In the genomic region with DNA sequence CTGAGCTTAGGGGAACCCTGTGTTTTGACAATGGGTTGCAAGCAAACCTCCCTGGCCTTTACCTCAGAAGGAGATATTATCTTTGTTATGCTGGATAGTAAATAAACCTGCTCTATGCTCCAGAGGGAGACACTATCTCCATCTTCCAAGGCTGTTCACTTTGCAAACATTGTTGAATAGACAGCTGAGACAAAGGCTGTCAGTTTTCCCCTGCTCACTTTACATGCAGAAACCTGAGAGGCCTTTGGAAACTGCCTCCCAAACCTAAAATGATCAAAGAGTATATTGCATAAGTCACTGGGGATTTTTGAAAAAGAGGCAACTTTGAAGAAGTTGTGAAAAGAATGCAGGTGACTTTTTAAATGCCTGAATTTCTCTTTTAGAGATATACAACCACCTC, we compare ENCODE assay signal across 1 cellular context.
TF ChIP-seq lines count a peak whose summit lies in the region.

No MANE protein-coding gene starts in this region.

TF ChIP-seq in HepG2, 621 proteins besides CTCF, POLR2A, EP300 and RAD21 (continued from another document):
- TF ChIP-seq, protein P1, sequence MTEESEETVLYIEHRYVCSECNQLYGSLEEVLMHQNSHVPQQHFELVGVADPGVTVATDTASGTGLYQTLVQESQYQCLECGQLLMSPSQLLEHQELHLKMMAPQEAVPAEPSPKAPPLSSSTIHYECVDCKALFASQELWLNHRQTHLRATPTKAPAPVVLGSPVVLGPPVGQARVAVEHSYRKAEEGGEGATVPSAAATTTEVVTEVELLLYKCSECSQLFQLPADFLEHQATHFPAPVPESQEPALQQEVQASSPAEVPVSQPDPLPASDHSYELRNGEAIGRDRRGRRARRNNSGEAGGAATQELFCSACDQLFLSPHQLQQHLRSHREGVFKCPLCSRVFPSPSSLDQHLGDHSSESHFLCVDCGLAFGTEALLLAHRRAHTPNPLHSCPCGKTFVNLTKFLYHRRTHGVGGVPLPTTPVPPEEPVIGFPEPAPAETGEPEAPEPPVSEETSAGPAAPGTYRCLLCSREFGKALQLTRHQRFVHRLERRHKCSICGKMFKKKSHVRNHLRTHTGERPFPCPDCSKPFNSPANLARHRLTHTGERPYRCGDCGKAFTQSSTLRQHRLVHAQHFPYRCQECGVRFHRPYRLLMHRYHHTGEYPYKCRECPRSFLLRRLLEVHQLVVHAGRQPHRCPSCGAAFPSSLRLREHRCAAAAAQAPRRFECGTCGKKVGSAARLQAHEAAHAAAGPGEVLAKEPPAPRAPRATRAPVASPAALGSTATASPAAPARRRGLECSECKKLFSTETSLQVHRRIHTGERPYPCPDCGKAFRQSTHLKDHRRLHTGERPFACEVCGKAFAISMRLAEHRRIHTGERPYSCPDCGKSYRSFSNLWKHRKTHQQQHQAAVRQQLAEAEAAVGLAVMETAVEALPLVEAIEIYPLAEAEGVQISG (CRISPR knock-in tag; IDR thresholded peaks at IDR 0.05): no peak
- TF ChIP-seq TCF7L2 (IDR thresholded peaks at IDR 0.05; ENCODE audit: low read depth, low read length) (no peak), TGIF2 (CRISPR knock-in tag; IDR thresholded peaks at IDR 0.05) (peak; percentile 76; the same call in 1 of the 2 replicates), ZMYM4 (CRISPR knock-in tag; IDR thresholded peaks at IDR 0.05) (peak; percentile 69; the same call in 1 of the 2 replicates), MIER2 (CRISPR knock-in tag; IDR thresholded peaks at IDR 0.05) (0 out of 2 replicates have a peak, but pooled peaks have one; percentile 10), ZFP90 (CRISPR knock-in tag; IDR thresholded peaks at IDR 0.05; ENCODE audit: borderline replicate concordance) (no peak), KMT2A (CRISPR knock-in tag; IDR thresholded peaks at IDR 0.05) (no peak)
- TF ChIP-seq, protein P2, sequence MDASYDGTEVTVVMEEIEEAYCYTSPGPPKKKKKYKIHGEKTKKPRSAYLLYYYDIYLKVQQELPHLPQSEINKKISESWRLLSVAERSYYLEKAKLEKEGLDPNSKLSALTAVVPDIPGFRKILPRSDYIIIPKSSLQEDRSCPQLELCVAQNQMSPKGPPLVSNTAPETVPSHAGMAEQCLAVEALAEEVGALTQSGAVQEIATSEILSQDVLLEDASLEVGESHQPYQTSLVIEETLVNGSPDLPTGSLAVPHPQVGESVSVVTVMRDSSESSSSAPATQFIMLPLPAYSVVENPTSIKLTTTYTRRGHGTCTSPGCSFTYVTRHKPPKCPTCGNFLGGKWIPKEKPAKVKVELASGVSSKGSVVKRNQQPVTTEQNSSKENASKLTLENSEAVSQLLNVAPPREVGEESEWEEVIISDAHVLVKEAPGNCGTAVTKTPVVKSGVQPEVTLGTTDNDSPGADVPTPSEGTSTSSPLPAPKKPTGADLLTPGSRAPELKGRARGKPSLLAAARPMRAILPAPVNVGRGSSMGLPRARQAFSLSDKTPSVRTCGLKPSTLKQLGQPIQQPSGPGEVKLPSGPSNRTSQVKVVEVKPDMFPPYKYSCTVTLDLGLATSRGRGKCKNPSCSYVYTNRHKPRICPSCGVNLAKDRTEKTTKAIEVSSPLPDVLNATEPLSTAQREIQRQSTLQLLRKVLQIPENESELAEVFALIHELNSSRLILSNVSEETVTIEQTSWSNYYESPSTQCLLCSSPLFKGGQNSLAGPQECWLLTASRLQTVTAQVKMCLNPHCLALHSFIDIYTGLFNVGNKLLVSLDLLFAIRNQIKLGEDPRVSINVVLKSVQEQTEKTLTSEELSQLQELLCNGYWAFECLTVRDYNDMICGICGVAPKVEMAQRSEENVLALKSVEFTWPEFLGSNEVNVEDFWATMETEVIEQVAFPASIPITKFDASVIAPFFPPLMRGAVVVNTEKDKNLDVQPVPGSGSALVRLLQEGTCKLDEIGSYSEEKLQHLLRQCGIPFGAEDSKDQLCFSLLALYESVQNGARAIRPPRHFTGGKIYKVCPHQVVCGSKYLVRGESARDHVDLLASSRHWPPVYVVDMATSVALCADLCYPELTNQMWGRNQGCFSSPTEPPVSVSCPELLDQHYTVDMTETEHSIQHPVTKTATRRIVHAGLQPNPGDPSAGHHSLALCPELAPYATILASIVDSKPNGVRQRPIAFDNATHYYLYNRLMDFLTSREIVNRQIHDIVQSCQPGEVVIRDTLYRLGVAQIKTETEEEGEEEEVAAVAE (CRISPR knock-in tag; IDR thresholded peaks at IDR 0.05; ENCODE audit: borderline replicate concordance): no peak
